8 cellular contexts compared by ENCODE assay signal in genomic region chr6:72182337-72183246, GRCh38.
DNase-seq lines count a peak whose midpoint lies in the region; ATAC-seq and TF ChIP-seq lines count a peak whose summit lies in the region.

No MANE protein-coding gene starts in this region.

- H3K9me3 Mint-ChIP-seq in activated naive CD8-positive, alpha-beta T cell treated with anti-CD3 and anti-CD28 coated beads for 36 hours = peaks cover 4% of the 10 kb centered on the region

- in situ Hi-C loops in HAP-1 (cut with MboI; ENCODE audit: low sequenced_read_pairs) = no loop called here

- peak; percentile 3 for DNase-seq in activated naive CD8-positive, alpha-beta T cell treated with anti-CD3 and anti-CD28 coated beads for 36 hours
- peak; percentile 83 for DNase-seq in hepatocyte (ENCODE audit: low spot score)
- no peak for DNase-seq in sciatic nerve (ENCODE audit: low spot score)
- no peak for DNase-seq in HAP-1 (ENCODE audit: low spot score in 2 of 2)
- no peak for DNase-seq in HCEC 1CT

- H3K4me1 Mint-ChIP-seq in activated naive CD8-positive, alpha-beta T cell treated with anti-CD3 and anti-CD28 coated beads for 36 hours = peaks cover 7% of the 10 kb centered on the region

- H4K20me1 ChIP-seq in DOHH2 (ENCODE audit: control insufficient read depth, insufficient read depth, low read depth, low read length) (no peaks in the 10 kb centered on the region), hepatocyte (ENCODE audit: insufficient read depth, poor library complexity, severe bottlenecking) (no peaks in the 10 kb centered on the region)

- H3K36me3 Mint-ChIP-seq in activated naive CD8-positive, alpha-beta T cell treated with anti-CD3 and anti-CD28 coated beads for 36 hours = peaks cover 6% of the 10 kb centered on the region

- H3K79me2 ChIP-seq in DOHH2 (ENCODE audit: control insufficient read depth, low read length) (no peaks in the 10 kb centered on the region), hepatocyte (no peaks in the 10 kb centered on the region)

- H2AFZ ChIP-seq in hepatocyte = peak overlapping the region; percentile 87

- peak overlapping the region; percentile 30 for H3K4me3 Mint-ChIP-seq in activated naive CD8-positive, alpha-beta T cell treated with anti-CD3 and anti-CD28 coated beads for 36 hours

- no peak overlapping the region for H3K27ac ChIP-seq in DOHH2 (ENCODE audit: low read depth, low read length)
- H3K27ac ChIP-seq in HUES6 (ENCODE audit: low read depth, low read length) = no peak overlapping the region
- no peak overlapping the region for H3K27ac ChIP-seq in hepatocyte

- intact Hi-C loops in sciatic nerve (cut with DNase I) = no loop called here

- TF ChIP-seq CTCF in DOHH2 (IDR thresholded peaks at IDR 0.05; ENCODE audit: low read depth, low read length, poor library complexity, severe bottlenecking) (no peak), hepatocyte (IDR thresholded peaks at IDR 0.05; ENCODE audit: poor library complexity) (no peak)

- no peaks in the 10 kb centered on the region for H3K9me3 ChIP-seq in DOHH2 (ENCODE audit: control insufficient read depth, insufficient read depth, low read length)
- H3K9me3 ChIP-seq in HUES6 (ENCODE audit: control insufficient read depth, insufficient read depth, low read depth, low read length) = no peaks in the 10 kb centered on the region
- no peaks in the 10 kb centered on the region for H3K9me3 ChIP-seq in hepatocyte (ENCODE audit: low read depth)
- H3K9me3 ChIP-seq in HAP-1 = no peaks in the 10 kb centered on the region

- H3K4me1 ChIP-seq in DOHH2 (ENCODE audit: control insufficient read depth, low read length) (0 out of 2 replicates have a peak, but pooled peaks cover 3% of the 10 kb centered on the region), HUES6 (ENCODE audit: control insufficient read depth, insufficient read depth, low read length) (no peaks in the 10 kb centered on the region), hepatocyte (ENCODE audit: insufficient read depth) (no peaks in the 10 kb centered on the region), HAP-1 (no peaks in the 10 kb centered on the region)

- no peak overlapping the region for H3K27ac Mint-ChIP-seq in activated naive CD8-positive, alpha-beta T cell treated with anti-CD3 and anti-CD28 coated beads for 36 hours

- no peaks in the 10 kb centered on the region for H3F3A ChIP-seq in DOHH2 (ENCODE audit: control insufficient read depth, insufficient read depth)

- H3K4me2 ChIP-seq in DOHH2 (ENCODE audit: low read length) = peak overlapping the region; percentile 71
- H3K4me2 ChIP-seq in hepatocyte = peak overlapping the region; percentile 97

- peak overlapping the region; percentile 32 for H3K9ac ChIP-seq in HUES6 (ENCODE audit: low read length)

- H3K27me3 ChIP-seq in DOHH2 (ENCODE audit: control insufficient read depth, low read length) = peaks cover 35% of the 10 kb centered on the region
- peaks cover 58% of the 10 kb centered on the region for H3K27me3 ChIP-seq in HUES6 (ENCODE audit: control insufficient read depth, insufficient read depth, low read length)
- peaks cover 29% of the 10 kb centered on the region for H3K27me3 ChIP-seq in hepatocyte
- H3K27me3 ChIP-seq in HAP-1 (ENCODE audit: low read depth) = peaks cover 4% of the 10 kb centered on the region; the same call in 1 of the 2 replicates

- H3K27me3 Mint-ChIP-seq in activated naive CD8-positive, alpha-beta T cell treated with anti-CD3 and anti-CD28 coated beads for 36 hours = peaks cover 38% of the 10 kb centered on the region

- peak overlapping the region; percentile 68 for H3K4me3 ChIP-seq in DOHH2 (ENCODE audit: low read length)
- peak overlapping the region; percentile 60 for H3K4me3 ChIP-seq in HUES6 (ENCODE audit: low read depth, low read length)
- H3K4me3 ChIP-seq in hepatocyte = peak overlapping the region; percentile 73
- no peak overlapping the region for H3K4me3 ChIP-seq in HAP-1

- H3K9me2 ChIP-seq in DOHH2 (replicated peaks; ENCODE audit: control insufficient read depth, low read length) (no peaks in the 10 kb centered on the region), hepatocyte (replicated peaks; ENCODE audit: insufficient read depth) (no peaks in the 10 kb centered on the region)

- H3K36me3 ChIP-seq in DOHH2 (ENCODE audit: control insufficient read depth, low read length) = no peaks in the 10 kb centered on the region
- no peaks in the 10 kb centered on the region for H3K36me3 ChIP-seq in HUES6 (ENCODE audit: control insufficient read depth, insufficient read depth, low read length)
- no peaks in the 10 kb centered on the region for H3K36me3 ChIP-seq in hepatocyte (replicated peaks; ENCODE audit: insufficient read depth, low read depth)
- H3K36me3 ChIP-seq in HAP-1 (replicated peaks) = no peaks in the 10 kb centered on the region

- ATAC-seq in GM19455 (IDR thresholded peaks at IDR 0.05; ENCODE audit: unreplicated experiment) (peak; percentile 59), sciatic nerve (peak; percentile 57)

- WGBS in hepatocyte (ENCODE audit: low lambda C conversion rate, missing lambda C conversion rate) = 8% methylated on average over 100 of the region's 100 CpGs

Comparison
In these comparisons a context has a peak if more than half of its experiments do, and no peak if none do; other contexts are left out.
1. DNase-seq: peak in activated naive CD8-positive, alpha-beta T cell treated with anti-CD3 and anti-CD28 coated beads for 36 hours (single experiment) and hepatocyte (single experiment); none in sciatic nerve (single experiment), HAP-1 (0 of 2) and HCEC 1CT (single experiment).